In the genomic region with DNA sequence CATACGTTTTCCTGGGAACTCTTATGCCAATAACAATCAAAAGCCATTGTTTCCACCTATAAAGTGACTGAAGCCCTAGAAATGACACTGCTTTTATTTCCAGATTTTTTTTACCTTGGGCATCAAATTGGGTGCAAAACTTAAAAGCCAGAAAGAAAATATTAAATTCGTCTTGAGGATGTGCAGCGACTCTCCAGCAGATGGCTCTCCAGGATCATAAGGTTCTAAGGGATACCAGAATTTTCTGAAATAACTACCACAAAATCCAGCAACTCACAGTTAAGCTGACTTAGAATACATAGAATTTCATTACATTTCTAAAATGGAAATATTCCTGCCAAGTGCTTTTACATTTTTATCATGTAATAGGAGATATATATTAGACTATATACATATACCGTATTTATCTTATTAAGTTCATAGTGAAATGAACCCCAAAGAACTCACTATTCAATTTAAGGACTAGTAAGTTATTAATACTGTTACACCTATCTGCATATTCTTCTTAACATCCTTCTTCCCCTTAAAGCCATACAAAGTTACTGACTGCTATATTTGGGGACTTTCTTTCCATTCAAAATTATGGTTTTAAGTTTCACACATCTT, we compare ENCODE assay signal across 8 cellular contexts. TPM values are rescaled to one million over a fixed set of nuclear protein-coding genes. Genes with fewer than 3 reads are reported as not detected.
A peak's percentile ranks its signal among the peaks of the same experiment; 100 is the strongest.
DNase-seq lines count a peak whose midpoint lies in the region; ATAC-seq and TF ChIP-seq lines count a peak whose summit lies in the region.

No MANE protein-coding gene starts in this region.

- 27 to 30% methylated on average over 4 of the region's 4 CpGs for WGBS in upper lobe of left lung, 2 donors

- TF ChIP-seq EP300 in upper lobe of left lung (IDR thresholded peaks at IDR 0.05) = no peak

- H3K36me3 ChIP-seq in colonic mucosa = no peaks in the 10 kb centered on the region
- H3K36me3 ChIP-seq in upper lobe of left lung = no peaks in the 10 kb centered on the region

- H3K4me3 ChIP-seq in colonic mucosa = no peak overlapping the region
- H3K4me3 ChIP-seq in upper lobe of left lung = no peak overlapping the region

- no peak for DNase-seq in Right ventricle myocardium superior
- no peak for DNase-seq in left ventricle myocardium superior
- peak; percentile 3 for DNase-seq in NCI-H1048 (lab: John Stamatoyannopoulos, UW)
- peak; percentile 19 for DNase-seq in SKM-1 (lab: John Stamatoyannopoulos, UW; ENCODE audit: unreplicated experiment)
- peak; percentile 32 for DNase-seq in colonic mucosa
- DNase-seq in lung microvascular endothelial cell (ENCODE audit: low read depth in 2 of 2) = peak; percentile 76 to 82
- peak in 1 of 2 donors; percentile 24 for DNase-seq in upper lobe of left lung

- H3K27me3 ChIP-seq in colonic mucosa = no peaks in the 10 kb centered on the region
- H3K27me3 ChIP-seq in upper lobe of left lung = no peaks in the 10 kb centered on the region

- TF ChIP-seq POLR2A in upper lobe of left lung (IDR thresholded peaks at IDR 0.05) = no peak

- H3K9me3 ChIP-seq in colonic mucosa (no peaks in the 10 kb centered on the region), upper lobe of left lung (no peaks in the 10 kb centered on the region)

- no peak overlapping the region for H3K9ac ChIP-seq in colonic mucosa (ENCODE audit: low read depth in 2 of 2, low read length in 2 of 2)

- TF ChIP-seq CTCF in colonic mucosa (IDR thresholded peaks at IDR 0.05) = peak; percentile 71
- peak in 5 of 6 experiments; percentile 49 to 66 (median 55) for TF ChIP-seq CTCF in upper lobe of left lung (IDR thresholded peaks at IDR 0.05)

- intact Hi-C loops in Right ventricle myocardium superior (cut with DNase I) = loop anchor here (2.0 kb wide), 1 partner anchor 59 kb away; no protein-coding TSS in a partner anchor
- intact Hi-C loops in left ventricle myocardium superior (cut with micrococcal nuclease) = loop anchor here (2.0 kb wide), 1 partner anchor 59 kb away; no protein-coding TSS in a partner anchor
- intact Hi-C loops in colonic mucosa (cut with DNase I) = loop anchor here (2.0 kb wide), 1 partner anchor 59 kb away; no protein-coding TSS in a partner anchor

- ATAC-seq in Right ventricle myocardium superior (ENCODE audit: poor library complexity) (peak; percentile 67), left ventricle myocardium superior (no peak), upper lobe of left lung (ENCODE audit: low FRiP score in 2 of 2) (peak in 1 of 2 donors; percentile 68), GM18861 (IDR thresholded peaks at IDR 0.05; ENCODE audit: unreplicated experiment) (no peak)

- H3K4me1 ChIP-seq in colonic mucosa (no peaks in the 10 kb centered on the region), upper lobe of left lung (no peaks in the 10 kb centered on the region)

- no peak overlapping the region for H3K27ac ChIP-seq in colonic mucosa
- no peak overlapping the region for H3K27ac ChIP-seq in upper lobe of left lung

RNA-seq across cellular contexts. Expression of a gene that starts 44.0 kb away (rescaled TPM):
- total RNA-seq in Right ventricle myocardium superior (6.2 TPM), left ventricle myocardium superior (8.4 TPM), colonic mucosa (1 to 10 TPM in 1 of 2 donors, under 1 TPM in 1; 0.57 to 2.8 TPM), lung microvascular endothelial cell (0.87 and 1.8 TPM in 2 replicates), upper lobe of left lung (1 to 10 TPM; 1.0 to 6.2 (median 2.3) TPM)

Comparison
In these comparisons a context has a peak if more than half of its experiments do, and no peak if none do; other contexts are left out.
1. DNase-seq: peak in NCI-H1048 (single experiment), SKM-1 (single experiment), colonic mucosa (single experiment) and lung microvascular endothelial cell (2 of 2); none in Right ventricle myocardium superior (single experiment) and left ventricle myocardium superior (single experiment).